ENCODE assay signal across 13 cellular contexts in the genomic region with DNA sequence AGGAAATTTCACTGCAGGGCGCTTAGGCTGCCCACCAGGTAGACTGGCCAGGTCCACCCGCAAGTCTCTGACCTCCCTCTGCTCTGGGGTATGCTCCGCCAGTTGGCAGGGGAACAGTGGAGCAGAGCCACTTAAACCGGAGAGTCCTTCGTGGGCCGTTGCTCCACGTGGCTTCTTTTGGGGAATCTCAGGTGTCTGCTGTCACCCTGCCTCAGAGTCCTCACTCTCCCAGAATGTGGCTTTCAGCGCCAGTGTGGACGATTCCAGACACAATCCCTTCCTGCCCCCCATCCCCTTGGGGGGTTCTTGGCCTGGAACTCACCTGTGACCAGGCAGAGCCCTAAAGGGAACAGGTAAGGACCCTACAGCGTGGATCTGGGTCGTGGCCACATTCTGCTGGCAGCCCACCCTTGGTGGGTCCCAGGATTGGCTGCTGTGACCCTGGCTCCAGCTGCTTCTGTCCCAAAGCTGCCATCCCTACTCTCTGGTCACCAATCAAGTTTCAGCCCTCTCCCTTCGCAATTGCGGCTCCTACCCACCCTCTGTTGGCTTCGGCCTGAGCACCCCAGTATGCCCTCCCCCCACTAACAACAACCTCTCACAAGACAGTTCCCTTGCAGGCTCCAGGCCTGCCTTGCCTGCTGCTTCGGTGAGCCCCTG. TPM values are rescaled to one million over a fixed set of nuclear protein-coding genes. Genes with fewer than 3 reads are reported as not detected.
DNase-seq lines count a peak whose midpoint lies in the region; ATAC-seq and TF ChIP-seq lines count a peak whose summit lies in the region.
"Had no signal": no experiment of that assay in that cellular context is flagged by ENCODE, and none has a peak within 500 bp of the region (broad histone marks: within the 10 kb centered on the region; RNA-seq: fewer than 3 reads in every experiment).

No MANE protein-coding gene starts in this region.

- H3K9me3 ChIP-seq in right atrium auricular region (no peaks in the 10 kb centered on the region), colonic mucosa (no peaks in the 10 kb centered on the region), neuronal stem cell (replicated peaks in 1 of 2; ENCODE audit: control insufficient read depth in 2 of 2, insufficient read depth in 1 of 2, low read depth in 1 of 2, low read length in 2 of 2) (no peaks in the 10 kb centered on the region), smooth muscle cell (replicated peaks; ENCODE audit: low read depth) (no peaks in the 10 kb centered on the region)
- H3K9me3 ChIP-seq: BLaER1 had no signal

- DNase-seq in right atrium auricular region (ENCODE audit: low spot score) (peak; percentile 44), Right ventricle myocardium inferior (ENCODE audit: missing footprints) (no peak), colonic mucosa (no peak), neuronal stem cell (ENCODE audit: low spot score) (no peak), COLO668 (lab: John Stamatoyannopoulos, UW; ENCODE audit: unreplicated experiment) (no peak), smooth muscle cell (lab: John Stamatoyannopoulos, UW; ENCODE audit: unreplicated experiment) (no peak)
- DNase-seq: CD8-positive, alpha-beta memory T cell; GF-D8 had no signal

- H3K36me3 ChIP-seq in right atrium auricular region (no peaks in the 10 kb centered on the region), colonic mucosa (no peaks in the 10 kb centered on the region), neuronal stem cell (replicated peaks in 1 of 2; ENCODE audit: control insufficient read depth in 2 of 2, insufficient read depth in 2 of 2, low read length in 2 of 2) (no peaks in the 10 kb centered on the region), smooth muscle cell (ENCODE audit: low read depth) (no peaks in the 10 kb centered on the region)
- H3K36me3 ChIP-seq: BLaER1 had no signal

- H3K4ac ChIP-seq in neuronal stem cell (ENCODE audit: low read length) = no peak overlapping the region

- no peaks in the 10 kb centered on the region for H3K79me1 ChIP-seq in neuronal stem cell (ENCODE audit: low read depth, low read length)

- intact Hi-C loops in Right ventricle myocardium inferior (cut with DNase I) = loop anchor here (5.0 kb wide), 1 partner anchor 37 kb away; no protein-coding TSS in a partner anchor
- intact Hi-C loops in colonic mucosa (cut with DNase I) = no loop called here

- H4K8ac ChIP-seq in neuronal stem cell (ENCODE audit: low read depth, low read length) = no peak overlapping the region

- H3K27ac ChIP-seq in right atrium auricular region = no peak overlapping the region
- no peak overlapping the region for H3K27ac ChIP-seq in colonic mucosa
- H3K27ac ChIP-seq in neuronal stem cell (replicated peaks; ENCODE audit: low read length) = no peak overlapping the region
- no peak overlapping the region for H3K27ac ChIP-seq in smooth muscle cell (ENCODE audit: low read depth)
- H3K27ac ChIP-seq: 22Rv1, BLaER1 had no signal

- H2AFZ ChIP-seq in neuronal stem cell (ENCODE audit: low read length) (no peak overlapping the region), smooth muscle cell (ENCODE audit: low read depth) (no peak overlapping the region)

- no peak overlapping the region for H3K4me2 ChIP-seq in neuronal stem cell (ENCODE audit: insufficient read depth, low read length, poor library complexity, severe bottlenecking)
- H3K4me2 ChIP-seq in smooth muscle cell = no peak overlapping the region
- H3K4me2 ChIP-seq: BLaER1 had no signal

- H2BK120ac ChIP-seq in neuronal stem cell (ENCODE audit: low read depth, low read length) = peak overlapping the region; percentile 4

- H2BK12ac ChIP-seq in neuronal stem cell (ENCODE audit: low read length) = peak overlapping the region; percentile 24

- H3K4me3 ChIP-seq in right atrium auricular region (no peak overlapping the region), colonic mucosa (no peak overlapping the region), neuronal stem cell (ENCODE audit: low read length in 2 of 2) (no peak overlapping the region), smooth muscle cell (no peak overlapping the region)
- H3K4me3 ChIP-seq: BLaER1 had no signal

- no peak for TF ChIP-seq CTCF in right atrium auricular region (IDR thresholded peaks at IDR 0.05)
- peak; percentile 18 for TF ChIP-seq CTCF in colonic mucosa (IDR thresholded peaks at IDR 0.05)
- no peak for TF ChIP-seq CTCF in smooth muscle cell (IDR thresholded peaks at IDR 0.05; ENCODE audit: borderline replicate concordance, insufficient read depth, poor library complexity, severe bottlenecking)

- peak overlapping the region; percentile 62 for H2BK15ac ChIP-seq in neuronal stem cell (ENCODE audit: low read length)

- ATAC-seq in Right ventricle myocardium inferior = no peak
- ATAC-seq in HG02642 (IDR thresholded peaks at IDR 0.05; ENCODE audit: poor library complexity, unreplicated experiment) = no peak

- H3K14ac ChIP-seq in neuronal stem cell (ENCODE audit: low read length) = no peak overlapping the region

- no peaks in the 10 kb centered on the region for H3F3A ChIP-seq in smooth muscle cell (ENCODE audit: low read depth)

- no peak overlapping the region for H2BK5ac ChIP-seq in neuronal stem cell (ENCODE audit: low read length)

- H4K91ac ChIP-seq in neuronal stem cell (ENCODE audit: low read depth, low read length, poor library complexity) = no peak overlapping the region

- peak overlapping the region; percentile 62 for H3K18ac ChIP-seq in neuronal stem cell (ENCODE audit: low read length)

- H3K4me1 ChIP-seq in right atrium auricular region = no peaks in the 10 kb centered on the region
- no peaks in the 10 kb centered on the region for H3K4me1 ChIP-seq in colonic mucosa
- H3K4me1 ChIP-seq in neuronal stem cell (ENCODE audit: control insufficient read depth in 2 of 2, insufficient read depth in 1 of 2, low read depth in 1 of 2, low read length in 2 of 2) = no peaks in the 10 kb centered on the region
- no peaks in the 10 kb centered on the region for H3K4me1 ChIP-seq in smooth muscle cell (ENCODE audit: low read depth)

- H3K27me3 ChIP-seq in right atrium auricular region (no peaks in the 10 kb centered on the region), colonic mucosa (no peaks in the 10 kb centered on the region), neuronal stem cell (ENCODE audit: control insufficient read depth in 3 of 3, insufficient read depth in 3 of 3, low read depth in 1 of 3, low read length in 3 of 3) (no peaks in the 10 kb centered on the region), smooth muscle cell (ENCODE audit: low read depth) (peaks cover 26% of the 10 kb centered on the region)
- H3K27me3 ChIP-seq: BLaER1 had no signal

- H3K79me2 ChIP-seq in smooth muscle cell (ENCODE audit: low read depth) = no peaks in the 10 kb centered on the region

- H4K20me1 ChIP-seq in smooth muscle cell (ENCODE audit: low read depth) = no peaks in the 10 kb centered on the region
- H4K20me1 ChIP-seq: BLaER1 had no signal

- no peak overlapping the region for H3K23ac ChIP-seq in neuronal stem cell (ENCODE audit: low read depth, low read length, poor library complexity)

- no CpG with 5 or more reads among the region's 15 CpGs for WGBS in neuronal stem cell (ENCODE audit: extremely low coverage in 2 of 2, insufficient read length in 2 of 2, insufficient replicate concordance in 1 of 2), 2 donors
- 91% methylated on average over 15 of the region's 15 CpGs for WGBS in smooth muscle cell (ENCODE audit: low lambda C conversion rate)

- H3K9ac ChIP-seq in colonic mucosa (ENCODE audit: low read depth in 2 of 2, low read length in 2 of 2) (no peak overlapping the region), neuronal stem cell (ENCODE audit: low read depth, low read length, poor library complexity) (no peak overlapping the region), smooth muscle cell (ENCODE audit: low read depth) (no peak overlapping the region)
- H3K9ac ChIP-seq: BLaER1 had no signal

- peak overlapping the region; percentile 82 for H2AK5ac ChIP-seq in neuronal stem cell (ENCODE audit: low read depth, low read length)

RNA-seq across cellular contexts. Expression of gene DHRS7C, which starts 22.2 kb away (rescaled TPM):
- total RNA-seq in right atrium auricular region = 100 to 1,000 TPM in 1 of 2 donors, 10 to 100 TPM in 1; 79.3 to 201 TPM
- 69.8 TPM for total RNA-seq in Right ventricle myocardium inferior
- total RNA-seq in colonic mucosa = under 1 TPM in 1 of 2 donors, not detected in 1; 0.40 TPM
- polyA plus RNA-seq in neuronal stem cell (2013, experiment 1 of 2) = not detected
- not detected for polyA plus RNA-seq in neuronal stem cell (2013, experiment 2 of 2)
- not detected in 2 replicates for total RNA-seq in smooth muscle cell
- polyA plus RNA-seq in smooth muscle cell = not detected in 2 replicates
- total RNA-seq: CD8-positive, alpha-beta memory T cell; HT1080 had no signal
- polyA plus RNA-seq: CD8-positive, alpha-beta memory T cell; IgD-negative memory B cell had no signal

RNA-seq across cellular contexts. Expression of gene GSG1L2, which starts 52.7 kb away (rescaled TPM):
- not detected for total RNA-seq in right atrium auricular region
- total RNA-seq in Right ventricle myocardium inferior = not detected
- total RNA-seq in colonic mucosa = not detected
- polyA plus RNA-seq in neuronal stem cell (2013, experiment 1 of 2) = not detected
- polyA plus RNA-seq in neuronal stem cell (2013, experiment 2 of 2) = not detected
- total RNA-seq in smooth muscle cell = not detected in 2 replicates
- not detected in 2 replicates for polyA plus RNA-seq in smooth muscle cell
- total RNA-seq: CD8-positive, alpha-beta memory T cell; HT1080 had no signal
- polyA plus RNA-seq: CD8-positive, alpha-beta memory T cell; IgD-negative memory B cell had no signal

RNA-seq across cellular contexts. Expression of gene GLP2R, which starts 56.6 kb away (rescaled TPM):
- total RNA-seq in right atrium auricular region = 1 to 10 TPM; 1.0 to 1.7 TPM
- 0.24 TPM for total RNA-seq in Right ventricle myocardium inferior
- total RNA-seq in colonic mucosa = 1 to 10 TPM; 2.1 to 4.8 TPM
- not detected for polyA plus RNA-seq in neuronal stem cell (2013, experiment 1 of 2)
- not detected for polyA plus RNA-seq in neuronal stem cell (2013, experiment 2 of 2)
- total RNA-seq in smooth muscle cell = 0.18 and 0.45 TPM in 2 replicates
- polyA plus RNA-seq in smooth muscle cell = 0.03 and 0.73 TPM in 2 replicates
- total RNA-seq: CD8-positive, alpha-beta memory T cell had no signal
- polyA plus RNA-seq: CD8-positive, alpha-beta memory T cell; IgD-negative memory B cell had no signal

Comparison
In these comparisons a context has a peak if more than half of its experiments do, and no peak if none do; other contexts are left out.
1. RNA of gene DHRS7C, which starts 22.2 kb away (total RNA-seq): 79.3 to 201 TPM in right atrium auricular region and 69.8 TPM in Right ventricle myocardium inferior (single experiment); 0.40 TPM in colonic mucosa and not detected in smooth muscle cell; every median in the first group is over 10 times any median in the second.